In genomic region chr7:37815969-37816371, GRCh38 we compare ENCODE assay signal across 1 cellular context.
TF ChIP-seq lines count a peak whose summit lies in the region.

No MANE protein-coding gene starts in this region.

TF ChIP-seq in GM12878, 131 proteins besides CTCF, POLR2A, EP300 and RAD21 (continued from another document and continues in another):
- TF ChIP-seq, protein P1, sequence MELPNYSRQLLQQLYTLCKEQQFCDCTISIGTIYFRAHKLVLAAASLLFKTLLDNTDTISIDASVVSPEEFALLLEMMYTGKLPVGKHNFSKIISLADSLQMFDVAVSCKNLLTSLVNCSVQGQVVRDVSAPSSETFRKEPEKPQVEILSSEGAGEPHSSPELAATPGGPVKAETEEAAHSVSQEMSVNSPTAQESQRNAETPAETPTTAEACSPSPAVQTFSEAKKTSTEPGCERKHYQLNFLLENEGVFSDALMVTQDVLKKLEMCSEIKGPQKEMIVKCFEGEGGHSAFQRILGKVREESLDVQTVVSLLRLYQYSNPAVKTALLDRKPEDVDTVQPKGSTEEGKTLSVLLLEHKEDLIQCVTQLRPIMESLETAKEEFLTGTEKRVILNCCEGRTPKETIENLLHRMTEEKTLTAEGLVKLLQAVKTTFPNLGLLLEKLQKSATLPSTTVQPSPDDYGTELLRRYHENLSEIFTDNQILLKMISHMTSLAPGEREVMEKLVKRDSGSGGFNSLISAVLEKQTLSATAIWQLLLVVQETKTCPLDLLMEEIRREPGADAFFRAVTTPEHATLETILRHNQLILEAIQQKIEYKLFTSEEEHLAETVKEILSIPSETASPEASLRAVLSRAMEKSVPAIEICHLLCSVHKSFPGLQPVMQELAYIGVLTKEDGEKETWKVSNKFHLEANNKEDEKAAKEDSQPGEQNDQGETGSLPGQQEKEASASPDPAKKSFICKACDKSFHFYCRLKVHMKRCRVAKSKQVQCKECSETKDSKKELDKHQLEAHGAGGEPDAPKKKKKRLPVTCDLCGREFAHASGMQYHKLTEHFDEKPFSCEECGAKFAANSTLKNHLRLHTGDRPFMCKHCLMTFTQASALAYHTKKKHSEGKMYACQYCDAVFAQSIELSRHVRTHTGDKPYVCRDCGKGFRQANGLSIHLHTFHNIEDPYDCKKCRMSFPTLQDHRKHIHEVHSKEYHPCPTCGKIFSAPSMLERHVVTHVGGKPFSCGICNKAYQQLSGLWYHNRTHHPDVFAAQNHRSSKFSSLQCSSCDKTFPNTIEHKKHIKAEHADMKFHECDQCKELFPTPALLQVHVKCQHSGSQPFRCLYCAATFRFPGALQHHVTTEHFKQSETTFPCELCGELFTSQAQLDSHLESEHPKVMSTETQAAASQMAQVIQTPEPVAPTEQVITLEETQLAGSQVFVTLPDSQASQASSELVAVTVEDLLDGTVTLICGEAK (IDR thresholded peaks at IDR 0.05; ENCODE audit: borderline replicate concordance): no peak
- TF ChIP-seq ATF3 (IDR thresholded peaks at IDR 0.05; ENCODE audit: borderline replicate concordance, extremely low read depth, low read depth, low read length) (no peak), CBFB (IDR thresholded peaks at IDR 0.05; ENCODE audit: low read depth) (0 out of 2 replicates have a peak, but pooled peaks have one; percentile 25), IKZF1 (conservative IDR thresholded peaks at IDR 0.05) (peak; percentile 81), BHLHE40 (IDR thresholded peaks at IDR 0.05; ENCODE audit: borderline replicate concordance in 1 of 2, low read depth in 2 of 2, low read length in 1 of 2) (peak; percentile 59 to 73; a peak in 2 of 4 replicates), SKIL (IDR thresholded peaks at IDR 0.05; ENCODE audit: low read depth, poor library complexity, severe bottlenecking) (peak; percentile 95), BRCA1 (IDR thresholded peaks at IDR 0.05; ENCODE audit: low read depth, low read length) (no peak), ZZZ3 (IDR thresholded peaks at IDR 0.05; ENCODE audit: control insufficient read depth, insufficient read length, low read depth) (no peak), NR2F1 (conservative IDR thresholded peaks at IDR 0.05) (peak; percentile 65), JUNB (IDR thresholded peaks at IDR 0.05) (peak; percentile 48), NBN (IDR thresholded peaks at IDR 0.05) (peak; percentile 92), DPF2 (IDR thresholded peaks at IDR 0.05) (peak; percentile 76; the same call in 1 of the 2 replicates), PML (IDR thresholded peaks at IDR 0.05; ENCODE audit: low read length) (0 out of 2 replicates have a peak, but pooled peaks have one; percentile 31), MEF2B (IDR thresholded peaks at IDR 0.05; ENCODE audit: partially characterized antibody, poor library complexity, severe bottlenecking) (peak; percentile 98), TBL1XR1 (IDR thresholded peaks at IDR 0.05; ENCODE audit: low read depth, low read length) (0 out of 2 replicates have a peak, but pooled peaks have one; percentile 27), SMAD1 (IDR thresholded peaks at IDR 0.05; ENCODE audit: low read depth, partially characterized antibody) (no peak), RFX5 (IDR thresholded peaks at IDR 0.05; ENCODE audit: low read depth, low read length) (no peak), SRF (IDR thresholded peaks at IDR 0.05; ENCODE audit: low read depth in 2 of 2, low read length in 2 of 2) (0 out of 4 replicates have a peak, but pooled peaks of 1 of the 2 experiments have one; percentile 55), MXI1 (IDR thresholded peaks at IDR 0.05; ENCODE audit: low read depth, low read length) (peak; percentile 40; the same call in 1 of the 2 replicates), HDAC2 (IDR thresholded peaks at IDR 0.05) (no peak), ETV6 (conservative IDR thresholded peaks at IDR 0.05 in 1 of 2, IDR thresholded peaks at IDR 0.05 in 1 of 2; ENCODE audit: borderline replicate concordance in 1 of 2, low read depth in 1 of 2) (peak in 1 of 2 experiments; percentile 35; a peak in 1 of 4 replicates), SP1 (IDR thresholded peaks at IDR 0.05; ENCODE audit: low read depth, low read length) (peak; percentile 58), MYB (IDR thresholded peaks at IDR 0.05; ENCODE audit: borderline replicate concordance, low read depth, low read length) (no peak), GATAD2B (conservative IDR thresholded peaks at IDR 0.05; ENCODE audit: low read depth) (peak; percentile 86), POU2F2 (IDR thresholded peaks at IDR 0.05; ENCODE audit: borderline replicate concordance, low read depth, low read length) (peak; percentile 55; the same call in 1 of the 3 replicates), CREB1 (IDR thresholded peaks at IDR 0.05; ENCODE audit: low read depth) (peak; percentile 42; the same call in 1 of the 2 replicates), ZNF217 (IDR thresholded peaks at IDR 0.05) (peak; percentile 97), MLLT1 (IDR thresholded peaks at IDR 0.05) (0 out of 2 replicates have a peak, but pooled peaks have one; percentile 76), ZSCAN29 (IDR thresholded peaks at IDR 0.05) (peak; percentile 45; the same call in 1 of the 2 replicates), MEF2A (IDR thresholded peaks at IDR 0.05; ENCODE audit: insufficient read depth, low read depth, low read length) (peak; percentile 95), IKZF2 (IDR thresholded peaks at IDR 0.05) (peak; percentile 86 to 89), NFIC (IDR thresholded peaks at IDR 0.05; ENCODE audit: low read depth, low read length) (peak; percentile 74; the same call in 1 of the 2 replicates), PAX8 (IDR thresholded peaks at IDR 0.05) (0 out of 2 replicates have a peak, but pooled peaks have one; percentile 77), CEBPB (IDR thresholded peaks at IDR 0.05; ENCODE audit: borderline replicate concordance in 1 of 2, low read depth in 2 of 2, low read length in 2 of 2) (no peak), ZNF384 (IDR thresholded peaks at IDR 0.05; ENCODE audit: borderline replicate concordance, low read depth, low read length) (peak; percentile 88), PAX5 (IDR thresholded peaks at IDR 0.05; ENCODE audit: borderline replicate concordance, low read depth, low read length) (no peak; the same call in 1 of the 2 replicates), BACH1 (IDR thresholded peaks at IDR 0.05; ENCODE audit: borderline replicate concordance) (peak; percentile 60; the same call in 1 of the 2 replicates), EZH2 (IDR thresholded peaks at IDR 0.05; ENCODE audit: borderline replicate concordance, control insufficient read depth, low read depth, low read length) (no peak), CREM (IDR thresholded peaks at IDR 0.05; ENCODE audit: low read depth) (peak; percentile 45; the same call in 1 of the 2 replicates), BMI1 (IDR thresholded peaks at IDR 0.05; ENCODE audit: borderline replicate concordance) (peak; percentile 69; the same call in 1 of the 2 replicates), BCL11A (IDR thresholded peaks at IDR 0.05; ENCODE audit: low read depth, low read length) (peak; percentile 69; the same call in 1 of the 2 replicates), TCF12 (IDR thresholded peaks at IDR 0.05; ENCODE audit: low read depth, low read length) (0 out of 2 replicates have a peak, but pooled peaks have one; percentile 29)
- TF ChIP-seq, protein P2, sequence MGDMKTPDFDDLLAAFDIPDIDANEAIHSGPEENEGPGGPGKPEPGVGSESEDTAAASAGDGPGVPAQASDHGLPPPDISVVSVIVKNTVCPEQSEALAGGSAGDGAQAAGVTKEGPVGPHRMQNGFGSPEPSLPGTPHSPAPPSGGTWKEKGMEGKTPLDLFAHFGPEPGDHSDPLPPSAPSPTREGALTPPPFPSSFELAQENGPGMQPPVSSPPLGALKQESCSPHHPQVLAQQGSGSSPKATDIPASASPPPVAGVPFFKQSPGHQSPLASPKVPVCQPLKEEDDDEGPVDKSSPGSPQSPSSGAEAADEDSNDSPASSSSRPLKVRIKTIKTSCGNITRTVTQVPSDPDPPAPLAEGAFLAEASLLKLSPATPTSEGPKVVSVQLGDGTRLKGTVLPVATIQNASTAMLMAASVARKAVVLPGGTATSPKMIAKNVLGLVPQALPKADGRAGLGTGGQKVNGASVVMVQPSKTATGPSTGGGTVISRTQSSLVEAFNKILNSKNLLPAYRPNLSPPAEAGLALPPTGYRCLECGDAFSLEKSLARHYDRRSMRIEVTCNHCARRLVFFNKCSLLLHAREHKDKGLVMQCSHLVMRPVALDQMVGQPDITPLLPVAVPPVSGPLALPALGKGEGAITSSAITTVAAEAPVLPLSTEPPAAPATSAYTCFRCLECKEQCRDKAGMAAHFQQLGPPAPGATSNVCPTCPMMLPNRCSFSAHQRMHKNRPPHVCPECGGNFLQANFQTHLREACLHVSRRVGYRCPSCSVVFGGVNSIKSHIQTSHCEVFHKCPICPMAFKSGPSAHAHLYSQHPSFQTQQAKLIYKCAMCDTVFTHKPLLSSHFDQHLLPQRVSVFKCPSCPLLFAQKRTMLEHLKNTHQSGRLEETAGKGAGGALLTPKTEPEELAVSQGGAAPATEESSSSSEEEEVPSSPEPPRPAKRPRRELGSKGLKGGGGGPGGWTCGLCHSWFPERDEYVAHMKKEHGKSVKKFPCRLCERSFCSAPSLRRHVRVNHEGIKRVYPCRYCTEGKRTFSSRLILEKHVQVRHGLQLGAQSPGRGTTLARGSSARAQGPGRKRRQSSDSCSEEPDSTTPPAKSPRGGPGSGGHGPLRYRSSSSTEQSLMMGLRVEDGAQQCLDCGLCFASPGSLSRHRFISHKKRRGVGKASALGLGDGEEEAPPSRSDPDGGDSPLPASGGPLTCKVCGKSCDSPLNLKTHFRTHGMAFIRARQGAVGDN (IDR thresholded peaks at IDR 0.05): peak; percentile 74; the same call in 1 of the 2 replicates
- TF ChIP-seq, protein P3, sequence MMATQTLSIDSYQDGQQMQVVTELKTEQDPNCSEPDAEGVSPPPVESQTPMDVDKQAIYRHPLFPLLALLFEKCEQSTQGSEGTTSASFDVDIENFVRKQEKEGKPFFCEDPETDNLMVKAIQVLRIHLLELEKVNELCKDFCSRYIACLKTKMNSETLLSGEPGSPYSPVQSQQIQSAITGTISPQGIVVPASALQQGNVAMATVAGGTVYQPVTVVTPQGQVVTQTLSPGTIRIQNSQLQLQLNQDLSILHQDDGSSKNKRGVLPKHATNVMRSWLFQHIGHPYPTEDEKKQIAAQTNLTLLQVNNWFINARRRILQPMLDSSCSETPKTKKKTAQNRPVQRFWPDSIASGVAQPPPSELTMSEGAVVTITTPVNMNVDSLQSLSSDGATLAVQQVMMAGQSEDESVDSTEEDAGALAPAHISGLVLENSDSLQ (IDR thresholded peaks at IDR 0.05): peak; percentile 90
- TF ChIP-seq, protein P4, sequence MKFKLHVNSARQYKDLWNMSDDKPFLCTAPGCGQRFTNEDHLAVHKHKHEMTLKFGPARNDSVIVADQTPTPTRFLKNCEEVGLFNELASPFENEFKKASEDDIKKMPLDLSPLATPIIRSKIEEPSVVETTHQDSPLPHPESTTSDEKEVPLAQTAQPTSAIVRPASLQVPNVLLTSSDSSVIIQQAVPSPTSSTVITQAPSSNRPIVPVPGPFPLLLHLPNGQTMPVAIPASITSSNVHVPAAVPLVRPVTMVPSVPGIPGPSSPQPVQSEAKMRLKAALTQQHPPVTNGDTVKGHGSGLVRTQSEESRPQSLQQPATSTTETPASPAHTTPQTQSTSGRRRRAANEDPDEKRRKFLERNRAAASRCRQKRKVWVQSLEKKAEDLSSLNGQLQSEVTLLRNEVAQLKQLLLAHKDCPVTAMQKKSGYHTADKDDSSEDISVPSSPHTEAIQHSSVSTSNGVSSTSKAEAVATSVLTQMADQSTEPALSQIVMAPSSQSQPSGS (IDR thresholded peaks at IDR 0.05; ENCODE audit: low read length): peak; percentile 74
- TF ChIP-seq, protein P5, sequence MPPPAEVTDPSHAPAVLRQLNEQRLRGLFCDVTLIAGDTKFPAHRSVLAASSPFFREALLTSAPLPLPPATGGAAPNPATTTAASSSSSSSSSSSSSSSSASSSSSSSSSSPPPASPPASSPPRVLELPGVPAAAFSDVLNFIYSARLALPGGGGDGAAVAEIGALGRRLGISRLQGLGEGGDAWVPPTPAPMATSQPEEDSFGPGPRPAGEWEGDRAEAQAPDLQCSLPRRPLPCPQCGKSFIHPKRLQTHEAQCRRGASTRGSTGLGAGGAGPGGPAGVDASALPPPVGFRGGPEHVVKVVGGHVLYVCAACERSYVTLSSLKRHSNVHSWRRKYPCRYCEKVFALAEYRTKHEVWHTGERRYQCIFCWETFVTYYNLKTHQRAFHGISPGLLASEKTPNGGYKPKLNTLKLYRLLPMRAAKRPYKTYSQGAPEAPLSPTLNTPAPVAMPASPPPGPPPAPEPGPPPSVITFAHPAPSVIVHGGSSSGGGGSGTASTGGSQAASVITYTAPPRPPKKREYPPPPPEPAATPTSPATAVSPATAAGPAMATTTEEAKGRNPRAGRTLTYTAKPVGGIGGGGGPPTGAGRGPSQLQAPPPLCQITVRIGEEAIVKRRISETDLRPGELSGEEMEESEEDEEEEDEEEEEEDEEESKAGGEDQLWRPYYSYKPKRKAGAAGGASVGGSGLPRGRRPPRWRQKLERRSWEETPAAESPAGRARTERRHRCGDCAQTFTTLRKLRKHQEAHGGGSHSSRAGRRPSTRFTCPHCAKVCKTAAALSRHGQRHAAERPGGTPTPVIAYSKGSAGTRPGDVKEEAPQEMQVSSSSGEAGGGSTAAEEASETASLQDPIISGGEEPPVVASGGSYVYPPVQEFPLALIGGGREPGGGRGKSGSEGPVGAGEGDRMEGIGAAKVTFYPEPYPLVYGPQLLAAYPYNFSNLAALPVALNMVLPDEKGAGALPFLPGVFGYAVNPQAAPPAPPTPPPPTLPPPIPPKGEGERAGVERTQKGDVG (CRISPR knock-in tag; IDR thresholded peaks at IDR 0.05): no peak
